In the genomic region with DNA sequence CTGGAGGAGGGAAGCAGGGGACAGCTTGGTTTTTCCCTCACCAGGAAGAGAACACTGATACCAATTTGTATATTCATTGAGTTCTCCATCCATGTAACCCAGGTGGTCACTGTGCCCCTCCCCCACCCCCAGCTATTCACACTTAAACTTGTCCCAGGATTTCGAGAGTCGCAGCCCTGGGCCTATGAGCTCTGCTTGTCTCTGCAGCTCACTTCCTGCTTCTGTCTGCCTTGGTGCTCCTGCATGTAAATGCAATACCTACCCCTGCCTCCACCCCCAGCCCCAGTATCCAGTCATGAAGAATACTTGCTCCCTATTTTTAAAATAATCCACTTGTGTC, we compare ENCODE assay signal across 1 cellular context.
TF ChIP-seq lines count a peak whose summit lies in the region.

No MANE protein-coding gene starts in this region.

TF ChIP-seq in H1, 55 proteins besides CTCF, POLR2A, EP300 and RAD21:
- no peak for TF ChIP-seq JUN (IDR thresholded peaks at IDR 0.05; ENCODE audit: low read depth, low read length)
- no peak for TF ChIP-seq ZNF274 (IDR thresholded peaks at IDR 0.05; ENCODE audit: borderline replicate concordance, extremely low read depth, low read length)
- no peak for TF ChIP-seq TBP (IDR thresholded peaks at IDR 0.05; ENCODE audit: low read depth, low read length)
- no peak for TF ChIP-seq HDAC2 (IDR thresholded peaks at IDR 0.05; ENCODE audit: borderline replicate concordance in 1 of 2, low read depth in 2 of 2, low read length in 2 of 2)
- TF ChIP-seq CHD2 (IDR thresholded peaks at IDR 0.05; ENCODE audit: low read length), result 0 out of 2 replicates have a peak, but pooled peaks have one; percentile 0
- TF ChIP-seq, protein P1, sequence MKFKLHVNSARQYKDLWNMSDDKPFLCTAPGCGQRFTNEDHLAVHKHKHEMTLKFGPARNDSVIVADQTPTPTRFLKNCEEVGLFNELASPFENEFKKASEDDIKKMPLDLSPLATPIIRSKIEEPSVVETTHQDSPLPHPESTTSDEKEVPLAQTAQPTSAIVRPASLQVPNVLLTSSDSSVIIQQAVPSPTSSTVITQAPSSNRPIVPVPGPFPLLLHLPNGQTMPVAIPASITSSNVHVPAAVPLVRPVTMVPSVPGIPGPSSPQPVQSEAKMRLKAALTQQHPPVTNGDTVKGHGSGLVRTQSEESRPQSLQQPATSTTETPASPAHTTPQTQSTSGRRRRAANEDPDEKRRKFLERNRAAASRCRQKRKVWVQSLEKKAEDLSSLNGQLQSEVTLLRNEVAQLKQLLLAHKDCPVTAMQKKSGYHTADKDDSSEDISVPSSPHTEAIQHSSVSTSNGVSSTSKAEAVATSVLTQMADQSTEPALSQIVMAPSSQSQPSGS (IDR thresholded peaks at IDR 0.05; ENCODE audit: low read length), result no peak
- TF ChIP-seq, protein P2, sequence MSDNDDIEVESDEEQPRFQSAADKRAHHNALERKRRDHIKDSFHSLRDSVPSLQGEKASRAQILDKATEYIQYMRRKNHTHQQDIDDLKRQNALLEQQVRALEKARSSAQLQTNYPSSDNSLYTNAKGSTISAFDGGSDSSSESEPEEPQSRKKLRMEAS (IDR thresholded peaks at IDR 0.05), result no peak
- TF ChIP-seq TCF12 (IDR thresholded peaks at IDR 0.05; ENCODE audit: low read depth, low read length), result no peak
- TF ChIP-seq ASH2L (IDR thresholded peaks at IDR 0.05; ENCODE audit: low read length), result peak; percentile 20
